In the genomic region with DNA sequence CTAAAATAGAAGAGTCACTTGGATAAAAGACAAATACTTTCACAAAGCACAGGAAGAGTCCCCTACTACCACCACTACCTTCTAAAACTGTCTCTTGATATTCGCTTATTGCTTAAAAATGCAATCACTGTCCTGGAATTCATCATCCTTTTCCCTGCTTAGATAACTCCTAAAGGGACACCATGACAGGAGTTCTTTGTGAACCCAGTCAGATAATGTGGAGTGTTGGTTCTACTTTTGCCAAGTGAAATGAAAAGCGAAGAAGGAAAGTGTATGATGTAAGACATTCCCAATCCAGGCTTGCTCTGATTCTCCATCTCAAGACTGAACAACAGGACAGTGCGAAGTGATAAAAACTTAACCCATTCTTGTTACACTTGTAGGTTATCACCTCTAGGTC, we compare ENCODE assay signal across 1 cellular context.
TF ChIP-seq lines count a peak whose summit lies in the region.

No MANE protein-coding gene starts in this region.

TF ChIP-seq in GM23338, 12 proteins besides CTCF, POLR2A, EP300 and RAD21 (continued from another document):
- TF ChIP-seq, protein P1, sequence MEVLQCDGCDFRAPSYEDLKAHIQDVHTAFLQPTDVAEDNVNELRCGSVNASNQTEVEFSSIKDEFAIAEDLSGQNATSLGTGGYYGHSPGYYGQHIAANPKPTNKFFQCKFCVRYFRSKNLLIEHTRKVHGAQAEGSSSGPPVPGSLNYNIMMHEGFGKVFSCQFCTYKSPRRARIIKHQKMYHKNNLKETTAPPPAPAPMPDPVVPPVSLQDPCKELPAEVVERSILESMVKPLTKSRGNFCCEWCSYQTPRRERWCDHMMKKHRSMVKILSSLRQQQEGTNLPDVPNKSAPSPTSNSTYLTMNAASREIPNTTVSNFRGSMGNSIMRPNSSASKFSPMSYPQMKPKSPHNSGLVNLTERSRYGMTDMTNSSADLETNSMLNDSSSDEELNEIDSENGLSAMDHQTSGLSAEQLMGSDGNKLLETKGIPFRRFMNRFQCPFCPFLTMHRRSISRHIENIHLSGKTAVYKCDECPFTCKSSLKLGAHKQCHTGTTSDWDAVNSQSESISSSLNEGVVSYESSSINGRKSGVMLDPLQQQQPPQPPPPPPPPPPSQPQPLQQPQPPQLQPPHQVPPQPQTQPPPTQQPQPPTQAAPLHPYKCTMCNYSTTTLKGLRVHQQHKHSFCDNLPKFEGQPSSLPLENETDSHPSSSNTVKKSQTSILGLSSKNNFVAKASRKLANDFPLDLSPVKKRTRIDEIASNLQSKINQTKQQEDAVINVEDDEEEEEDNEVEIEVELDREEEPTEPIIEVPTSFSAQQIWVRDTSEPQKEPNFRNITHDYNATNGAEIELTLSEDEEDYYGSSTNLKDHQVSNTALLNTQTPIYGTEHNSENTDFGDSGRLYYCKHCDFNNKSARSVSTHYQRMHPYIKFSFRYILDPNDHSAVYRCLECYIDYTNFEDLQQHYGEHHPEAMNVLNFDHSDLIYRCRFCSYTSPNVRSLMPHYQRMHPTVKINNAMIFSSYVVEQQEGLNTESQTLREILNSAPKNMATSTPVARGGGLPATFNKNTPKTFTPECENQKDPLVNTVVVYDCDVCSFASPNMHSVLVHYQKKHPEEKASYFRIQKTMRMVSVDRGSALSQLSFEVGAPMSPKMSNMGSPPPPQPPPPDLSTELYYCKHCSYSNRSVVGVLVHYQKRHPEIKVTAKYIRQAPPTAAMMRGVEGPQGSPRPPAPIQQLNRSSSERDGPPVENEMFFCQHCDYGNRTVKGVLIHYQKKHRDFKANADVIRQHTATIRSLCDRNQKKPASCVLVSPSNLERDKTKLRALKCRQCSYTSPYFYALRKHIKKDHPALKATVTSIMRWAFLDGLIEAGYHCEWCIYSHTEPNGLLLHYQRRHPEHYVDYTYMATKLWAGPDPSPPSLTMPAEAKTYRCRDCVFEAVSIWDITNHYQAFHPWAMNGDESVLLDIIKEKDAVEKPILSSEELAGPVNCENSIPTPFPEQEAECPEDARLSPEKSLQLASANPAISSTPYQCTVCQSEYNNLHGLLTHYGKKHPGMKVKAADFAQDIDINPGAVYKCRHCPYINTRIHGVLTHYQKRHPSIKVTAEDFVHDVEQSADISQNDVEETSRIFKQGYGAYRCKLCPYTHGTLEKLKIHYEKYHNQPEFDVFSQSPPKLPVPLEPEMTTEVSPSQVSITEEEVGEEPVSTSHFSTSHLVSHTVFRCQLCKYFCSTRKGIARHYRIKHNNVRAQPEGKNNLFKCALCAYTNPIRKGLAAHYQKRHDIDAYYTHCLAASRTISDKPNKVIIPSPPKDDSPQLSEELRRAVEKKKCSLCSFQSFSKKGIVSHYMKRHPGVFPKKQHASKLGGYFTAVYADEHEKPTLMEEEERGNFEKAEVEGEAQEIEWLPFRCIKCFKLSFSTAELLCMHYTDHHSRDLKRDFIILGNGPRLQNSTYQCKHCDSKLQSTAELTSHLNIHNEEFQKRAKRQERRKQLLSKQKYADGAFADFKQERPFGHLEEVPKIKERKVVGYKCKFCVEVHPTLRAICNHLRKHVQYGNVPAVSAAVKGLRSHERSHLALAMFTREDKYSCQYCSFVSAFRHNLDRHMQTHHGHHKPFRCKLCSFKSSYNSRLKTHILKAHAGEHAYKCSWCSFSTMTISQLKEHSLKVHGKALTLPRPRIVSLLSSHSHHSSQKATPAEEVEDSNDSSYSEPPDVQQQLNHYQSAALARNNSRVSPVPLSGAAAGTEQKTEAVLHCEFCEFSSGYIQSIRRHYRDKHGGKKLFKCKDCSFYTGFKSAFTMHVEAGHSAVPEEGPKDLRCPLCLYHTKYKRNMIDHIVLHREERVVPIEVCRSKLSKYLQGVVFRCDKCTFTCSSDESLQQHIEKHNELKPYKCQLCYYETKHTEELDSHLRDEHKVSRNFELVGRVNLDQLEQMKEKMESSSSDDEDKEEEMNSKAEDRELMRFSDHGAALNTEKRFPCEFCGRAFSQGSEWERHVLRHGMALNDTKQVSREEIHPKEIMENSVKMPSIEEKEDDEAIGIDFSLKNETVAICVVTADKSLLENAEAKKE (CRISPR knock-in tag; IDR thresholded peaks at IDR 0.05): no peak
- TF ChIP-seq CREB1 (CRISPR knock-in tag; IDR thresholded peaks at IDR 0.05; ENCODE audit: low read depth) (no peak), NANOG (IDR thresholded peaks at IDR 0.05; ENCODE audit: borderline replicate concordance) (no peak), JUNB (IDR thresholded peaks at IDR 0.05; ENCODE audit: unreplicated experiment) (no peak), POLR2AphosphoS5 (IDR thresholded peaks at IDR 0.05; ENCODE audit: low read depth) (no peak)
- TF ChIP-seq, protein P2, sequence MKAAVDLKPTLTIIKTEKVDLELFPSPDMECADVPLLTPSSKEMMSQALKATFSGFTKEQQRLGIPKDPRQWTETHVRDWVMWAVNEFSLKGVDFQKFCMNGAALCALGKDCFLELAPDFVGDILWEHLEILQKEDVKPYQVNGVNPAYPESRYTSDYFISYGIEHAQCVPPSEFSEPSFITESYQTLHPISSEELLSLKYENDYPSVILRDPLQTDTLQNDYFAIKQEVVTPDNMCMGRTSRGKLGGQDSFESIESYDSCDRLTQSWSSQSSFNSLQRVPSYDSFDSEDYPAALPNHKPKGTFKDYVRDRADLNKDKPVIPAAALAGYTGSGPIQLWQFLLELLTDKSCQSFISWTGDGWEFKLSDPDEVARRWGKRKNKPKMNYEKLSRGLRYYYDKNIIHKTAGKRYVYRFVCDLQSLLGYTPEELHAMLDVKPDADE (IDR thresholded peaks at IDR 0.05): no peak
